14 cellular contexts compared by ENCODE assay signal in genomic region chr7:84497873-84498272, GRCh38.
"Had no signal": no experiment of that assay in that cellular context is flagged by ENCODE, and none has a peak within 500 bp of the region (broad histone marks: within the 10 kb centered on the region; RNA-seq: fewer than 3 reads in every experiment).

No MANE protein-coding gene starts in this region.

- H3K36me3 Mint-ChIP-seq: activated CD8-positive, alpha-beta memory T cell treated with anti-CD3 and anti-CD28 coated beads, Interleukin-2, amount 10 ng/mL, durations not matched to agents 7 days and 5 days; activated naive CD4-positive, alpha-beta T cell treated with anti-CD3 and anti-CD28 coated beads, Interleukin-2, amount 50 U/mL, for 72 hours had no signal

- H3K36me3 ChIP-seq: thyroid gland, uterus had no signal

- H3K27me3 Mint-ChIP-seq: activated CD8-positive, alpha-beta memory T cell treated with anti-CD3 and anti-CD28 coated beads, Interleukin-2, amount 10 ng/mL, durations not matched to agents 7 days and 5 days; activated T-cell treated with anti-CD3 and anti-CD28 coated beads, Interleukin-2, amount 50 U/mL, for 24 hours had no signal

- H3K4me1 Mint-ChIP-seq: activated CD8-positive, alpha-beta memory T cell treated with anti-CD3 and anti-CD28 coated beads, Interleukin-2, amount 10 ng/mL, durations not matched to agents 7 days and 5 days had no signal

- H3K4me3 Mint-ChIP-seq: activated CD8-positive, alpha-beta memory T cell treated with anti-CD3 and anti-CD28 coated beads, Interleukin-2, amount 10 ng/mL, durations not matched to agents 7 days and 5 days; activated T-cell treated with anti-CD3 and anti-CD28 coated beads, Interleukin-2, amount 50 U/mL, for 24 hours; endodermal cell had no signal

- ATAC-seq: activated CD8-positive, alpha-beta memory T cell treated with anti-CD3 and anti-CD28 coated beads, Interleukin-2, amount 10 ng/mL, durations not matched to agents 7 days and 5 days; activated naive CD4-positive, alpha-beta T cell treated with anti-CD3 and anti-CD28 coated beads, Interleukin-2, amount 50 U/mL, for 72 hours; left lobe of liver had no signal

- H3K4me3 ChIP-seq: skin epidermis, thyroid gland, uterus had no signal

- H3K27ac ChIP-seq: thyroid gland, uterus had no signal

- H3K9me3 ChIP-seq: thyroid gland, uterus had no signal

- DNase-seq: activated CD4-positive, alpha-beta T cell treated with anti-CD3 and anti-CD28 coated beads, Interleukin-2, amount 50 U/mL, for 4 hours; activated CD4-positive, CD25-positive, alpha-beta regulatory T cell treated with anti-CD3 and anti-CD28 coated beads, Interleukin-2, amount 50 U/mL, for 72 hours; activated CD8-positive, alpha-beta memory T cell treated with anti-CD3 and anti-CD28 coated beads, Interleukin-2, amount 10 ng/mL, durations not matched to agents 7 days and 5 days; activated effector memory CD4-positive, alpha-beta T cell treated with anti-CD3 and anti-CD28 coated beads, Interleukin-2, amount 50 U/mL, for 16 hours; activated T-cell treated with anti-CD3 and anti-CD28 coated beads, Interleukin-2, amount 50 U/mL, for 24 hours; amygdala; endodermal cell; erythroblast; mesenchymal stem cell; thyroid gland; uterus had no signal

- H3K27me3 ChIP-seq: thyroid gland, uterus had no signal

- H3K27ac Mint-ChIP-seq: activated CD8-positive, alpha-beta memory T cell treated with anti-CD3 and anti-CD28 coated beads, Interleukin-2, amount 10 ng/mL, durations not matched to agents 7 days and 5 days; activated T-cell treated with anti-CD3 and anti-CD28 coated beads, Interleukin-2, amount 50 U/mL, for 24 hours; endodermal cell had no signal

- H3K4me1 ChIP-seq: thyroid gland, uterus had no signal

- H3K9me3 Mint-ChIP-seq: activated naive CD4-positive, alpha-beta T cell treated with anti-CD3 and anti-CD28 coated beads, Interleukin-2, amount 50 U/mL, for 72 hours; activated T-cell treated with anti-CD3 and anti-CD28 coated beads, Interleukin-2, amount 50 U/mL, for 24 hours; endodermal cell had no signal
